18 cellular contexts compared by ENCODE assay signal in the genomic region with DNA sequence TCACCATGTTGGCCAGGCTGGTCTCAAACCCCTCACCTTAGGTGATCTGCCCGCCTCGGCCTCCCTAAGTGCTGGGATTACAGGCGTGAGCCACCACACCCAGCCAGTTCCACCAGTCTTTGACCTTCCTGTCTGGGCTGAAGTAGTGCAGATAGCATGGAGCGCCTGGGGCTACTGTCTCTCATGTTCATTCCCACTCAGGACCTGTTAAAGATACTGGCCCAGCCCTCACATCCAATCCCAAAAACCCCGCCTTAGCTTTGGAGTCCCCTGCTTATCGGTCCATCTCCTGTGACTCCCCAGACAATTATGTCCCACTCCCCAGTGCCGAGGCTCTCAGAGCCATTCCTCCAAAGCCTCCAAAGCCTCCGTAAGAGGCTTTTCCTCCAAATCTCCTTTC. TPM values are rescaled to one million over a fixed set of nuclear protein-coding genes. Genes with fewer than 3 reads are reported as not detected.
DNase-seq lines count a peak whose midpoint lies in the region; ATAC-seq and TF ChIP-seq lines count a peak whose summit lies in the region.
"Had no signal": no experiment of that assay in that cellular context is flagged by ENCODE, and none has a peak within 500 bp of the region (broad histone marks: within the 10 kb centered on the region; RNA-seq: fewer than 3 reads in every experiment).

No MANE protein-coding gene starts in this region.

- no peak for DNase-seq in activated CD4-positive, alpha-beta memory T cell treated with anti-CD3 and anti-CD28 coated beads for 36 hours
- no peak for DNase-seq in activated CD4-positive, alpha-beta memory T cell treated with anti-CD3 and anti-CD28 coated beads, Interleukin-2, amount 10 ng/mL, durations not matched to agents 7 days and 5 days
- DNase-seq in WERI-Rb-1, result peak; percentile 13
- no peak for DNase-seq in naive B cell
- no peak for DNase-seq in stimulated activated naive B cell treated with anti-CD40 and anti-IgM and Interleukin-4, amounts not matched to agents 10 μg/mL and 1 μg/mL and 100 μg/mL, for 72 hours
- no peak for DNase-seq in ascending aorta (ENCODE audit: low spot score in 2 of 2)
- DNase-seq in upper lobe of right lung, result no peak
- DNase-seq in D341Med (ENCODE audit: low spot score), result no peak
- DNase-seq: BE2C; CD8-positive, alpha-beta T cell; COR-L47; DND-41; GDM1; HCEC 1CT; HFFc6 had no signal

- no peak for TF ChIP-seq CTCF in WERI-Rb-1 (IDR thresholded peaks at IDR 0.05; ENCODE audit: low read depth, low read length)
- no peak for TF ChIP-seq CTCF in ascending aorta (IDR thresholded peaks at IDR 0.05)
- TF ChIP-seq CTCF in upper lobe of right lung (IDR thresholded peaks at IDR 0.05), result no peak

- H3K27me3 ChIP-seq in WERI-Rb-1 (ENCODE audit: insufficient read depth, low read depth, severe bottlenecking), result no peaks in the 10 kb centered on the region
- H3K27me3 ChIP-seq in ascending aorta, result no peaks in the 10 kb centered on the region
- no peaks in the 10 kb centered on the region for H3K27me3 ChIP-seq in upper lobe of right lung
- H3K27me3 ChIP-seq: BE2C had no signal

- H3K36me3 Mint-ChIP-seq in activated CD4-positive, alpha-beta memory T cell treated with anti-CD3 and anti-CD28 coated beads for 36 hours, result peaks cover 3% of the 10 kb centered on the region
- peaks cover 24% of the 10 kb centered on the region for H3K36me3 Mint-ChIP-seq in activated CD4-positive, alpha-beta memory T cell treated with anti-CD3 and anti-CD28 coated beads, Interleukin-2, amount 10 ng/mL, durations not matched to agents 7 days and 5 days (ENCODE audit: low read depth)
- peaks cover 12 to 20% of the 10 kb centered on the region in 2 donors for H3K36me3 Mint-ChIP-seq in naive B cell
- H3K36me3 Mint-ChIP-seq in stimulated activated naive B cell treated with anti-CD40 and anti-IgM and Interleukin-4, amounts not matched to agents 10 μg/mL and 1 μg/mL and 100 μg/mL, for 72 hours, result peaks cover 67 to 83% of the 10 kb centered on the region in 2 donors

- CTCF ChIA-PET in activated CD4-positive, alpha-beta memory T cell treated with anti-CD3 and anti-CD28 coated beads for 36 hours (lab: Charles Lee), result interaction anchor here (1.0 kb wide), 1 partner anchor 174 kb away, joined by 3 read pairs; no protein-coding TSS in a partner anchor
- CTCF ChIA-PET in activated CD4-positive, alpha-beta memory T cell treated with anti-CD3 and anti-CD28 coated beads, Interleukin-2, amount 10 ng/mL, durations not matched to agents 7 days and 5 days (lab: Charles Lee), result no interaction called here

- peaks cover 12% of the 10 kb centered on the region for H3K4me1 Mint-ChIP-seq in activated CD4-positive, alpha-beta memory T cell treated with anti-CD3 and anti-CD28 coated beads for 36 hours (ENCODE audit: low read depth)
- peaks cover 5% of the 10 kb centered on the region for H3K4me1 Mint-ChIP-seq in activated CD4-positive, alpha-beta memory T cell treated with anti-CD3 and anti-CD28 coated beads, Interleukin-2, amount 10 ng/mL, durations not matched to agents 7 days and 5 days
- H3K4me1 Mint-ChIP-seq in naive B cell, result peaks cover 41 to 69% (median 65%) of the 10 kb centered on the region in 3 donors
- H3K4me1 Mint-ChIP-seq in stimulated activated naive B cell treated with anti-CD40 and anti-IgM and Interleukin-4, amounts not matched to agents 10 μg/mL and 1 μg/mL and 100 μg/mL, for 72 hours, result peaks cover 50 to 73% of the 10 kb centered on the region in 2 donors

- H3K27ac ChIP-seq in WERI-Rb-1 (no peak overlapping the region), ascending aorta (no peak overlapping the region), upper lobe of right lung (no peak overlapping the region)

- H3K4me1 ChIP-seq in ascending aorta, result no peaks in the 10 kb centered on the region
- no peaks in the 10 kb centered on the region for H3K4me1 ChIP-seq in upper lobe of right lung

- intact Hi-C loops in activated CD4-positive, alpha-beta memory T cell treated with anti-CD3 and anti-CD28 coated beads for 36 hours (cut with micrococcal nuclease), result no loop called here
- intact Hi-C loops in ascending aorta (cut with DNase I) (no loop called here), upper lobe of right lung (cut with DNase I) (no loop called here)

- H3K27ac Mint-ChIP-seq in activated CD4-positive, alpha-beta memory T cell treated with anti-CD3 and anti-CD28 coated beads for 36 hours, result peak overlapping the region; percentile 15
- no peak overlapping the region for H3K27ac Mint-ChIP-seq in activated CD4-positive, alpha-beta memory T cell treated with anti-CD3 and anti-CD28 coated beads, Interleukin-2, amount 10 ng/mL, durations not matched to agents 7 days and 5 days
- H3K27ac Mint-ChIP-seq in naive B cell, result peak overlapping the region; percentile 42 to 99 (median 96)
- peak overlapping the region; percentile 89 for H3K27ac Mint-ChIP-seq in stimulated activated naive B cell treated with anti-CD40 and anti-IgM and Interleukin-4, amounts not matched to agents 10 μg/mL and 1 μg/mL and 100 μg/mL, for 72 hours
- H3K27ac Mint-ChIP-seq: CD8-positive, alpha-beta T cell; HFFc6 had no signal

- H3K9me3 Mint-ChIP-seq in activated CD4-positive, alpha-beta memory T cell treated with anti-CD3 and anti-CD28 coated beads for 36 hours, result no peaks in the 10 kb centered on the region
- no peaks in the 10 kb centered on the region for H3K9me3 Mint-ChIP-seq in activated CD4-positive, alpha-beta memory T cell treated with anti-CD3 and anti-CD28 coated beads, Interleukin-2, amount 10 ng/mL, durations not matched to agents 7 days and 5 days
- H3K9me3 Mint-ChIP-seq in naive B cell, result no peaks in the 10 kb centered on the region
- H3K9me3 Mint-ChIP-seq in stimulated activated naive B cell treated with anti-CD40 and anti-IgM and Interleukin-4, amounts not matched to agents 10 μg/mL and 1 μg/mL and 100 μg/mL, for 72 hours, result peaks cover 0 to 2% of the 10 kb centered on the region in 2 donors
- H3K9me3 Mint-ChIP-seq: CD14-positive monocyte; CD8-positive, alpha-beta T cell; HFFc6 had no signal

- H3K4me3 ChIP-seq in WERI-Rb-1 (ENCODE audit: low read depth, low read length) (no peak overlapping the region), ascending aorta (no peak overlapping the region), upper lobe of right lung (no peak overlapping the region)

- H3K9me3 ChIP-seq in WERI-Rb-1 (ENCODE audit: severe bottlenecking) (no peaks in the 10 kb centered on the region), ascending aorta (no peaks in the 10 kb centered on the region), upper lobe of right lung (no peaks in the 10 kb centered on the region)
- H3K9me3 ChIP-seq: BE2C had no signal

- H3K4me3 Mint-ChIP-seq in activated CD4-positive, alpha-beta memory T cell treated with anti-CD3 and anti-CD28 coated beads for 36 hours, result no peak overlapping the region
- H3K4me3 Mint-ChIP-seq in activated CD4-positive, alpha-beta memory T cell treated with anti-CD3 and anti-CD28 coated beads, Interleukin-2, amount 10 ng/mL, durations not matched to agents 7 days and 5 days, result no peak overlapping the region
- peak overlapping the region in 7 of 8 donors; percentile 0 to 89 (median 74) for H3K4me3 Mint-ChIP-seq in naive B cell
- H3K4me3 Mint-ChIP-seq in stimulated activated naive B cell treated with anti-CD40 and anti-IgM and Interleukin-4, amounts not matched to agents 10 μg/mL and 1 μg/mL and 100 μg/mL, for 72 hours, result peak overlapping the region; percentile 41 to 76
- H3K4me3 Mint-ChIP-seq: CD14-positive monocyte; CD8-positive, alpha-beta T cell; HFFc6 had no signal

- H3K27me3 Mint-ChIP-seq in activated CD4-positive, alpha-beta memory T cell treated with anti-CD3 and anti-CD28 coated beads for 36 hours, result no peaks in the 10 kb centered on the region
- H3K27me3 Mint-ChIP-seq in activated CD4-positive, alpha-beta memory T cell treated with anti-CD3 and anti-CD28 coated beads, Interleukin-2, amount 10 ng/mL, durations not matched to agents 7 days and 5 days, result no peaks in the 10 kb centered on the region
- H3K27me3 Mint-ChIP-seq in naive B cell, result no peaks in the 10 kb centered on the region
- no peaks in the 10 kb centered on the region for H3K27me3 Mint-ChIP-seq in stimulated activated naive B cell treated with anti-CD40 and anti-IgM and Interleukin-4, amounts not matched to agents 10 μg/mL and 1 μg/mL and 100 μg/mL, for 72 hours

- POLR2A ChIA-PET in activated CD4-positive, alpha-beta memory T cell treated with anti-CD3 and anti-CD28 coated beads for 36 hours (lab: Charles Lee), result no interaction called here
- POLR2A ChIA-PET in activated CD4-positive, alpha-beta memory T cell treated with anti-CD3 and anti-CD28 coated beads, Interleukin-2, amount 10 ng/mL, durations not matched to agents 7 days and 5 days (lab: Charles Lee), result no interaction called here

- ATAC-seq in naive B cell (ENCODE audit: low read depth in 2 of 2), result no peak
- ATAC-seq in stimulated activated naive B cell treated with anti-CD40 and anti-IgM and Interleukin-4, amounts not matched to agents 10 μg/mL and 1 μg/mL and 100 μg/mL, for 72 hours (replicated peaks), result no peak
- ATAC-seq in upper lobe of right lung, result no peak
- ATAC-seq: CD8-positive, alpha-beta T cell had no signal

- no peaks in the 10 kb centered on the region for H3K36me3 ChIP-seq in WERI-Rb-1
- H3K36me3 ChIP-seq in ascending aorta, result no peaks in the 10 kb centered on the region
- H3K36me3 ChIP-seq in upper lobe of right lung, result no peaks in the 10 kb centered on the region

RNA-seq across cellular contexts. Expression of gene CELA1, which starts 12.0 kb away (rescaled TPM):
- total RNA-seq in activated CD4-positive, alpha-beta memory T cell treated with anti-CD3 and anti-CD28 coated beads for 36 hours, result under 1 TPM in 1 of 2 experiments, not detected in 1; 0.24 TPM
- total RNA-seq in activated CD4-positive, alpha-beta memory T cell treated with anti-CD3 and anti-CD28 coated beads, Interleukin-2, amount 10 ng/mL, durations not matched to agents 7 days and 5 days, result not detected
- polyA plus RNA-seq in naive B cell (ENCODE audit: low read depth in 6 of 6), result not detected
- total RNA-seq in ascending aorta (not detected), upper lobe of right lung (not detected)
- total RNA-seq: A172, H4, HFFc6 had no signal

RNA-seq across cellular contexts. Expression of gene GALNT6, which starts 32.7 kb away (rescaled TPM):
- total RNA-seq in activated CD4-positive, alpha-beta memory T cell treated with anti-CD3 and anti-CD28 coated beads for 36 hours, result 10 to 100 TPM; 13.1 to 15.8 TPM
- total RNA-seq in activated CD4-positive, alpha-beta memory T cell treated with anti-CD3 and anti-CD28 coated beads, Interleukin-2, amount 10 ng/mL, durations not matched to agents 7 days and 5 days, result 10 to 100 TPM; 17.8 to 18.6 TPM
- 10 to 100 TPM in 5 of 6 donors, 1 to 10 TPM in 1; 3.3 to 25.6 (median 13.2) TPM for polyA plus RNA-seq in naive B cell (ENCODE audit: low read depth in 6 of 6)
- total RNA-seq in ascending aorta, result 67.2 TPM
- total RNA-seq in upper lobe of right lung, result 16.6 TPM

RNA-seq across cellular contexts. Expression of gene BIN2, which starts 34.5 kb away (rescaled TPM):
- 10 to 100 TPM; 59.1 to 64.6 TPM for total RNA-seq in activated CD4-positive, alpha-beta memory T cell treated with anti-CD3 and anti-CD28 coated beads for 36 hours
- 100 to 1,000 TPM; 206 to 214 TPM for total RNA-seq in activated CD4-positive, alpha-beta memory T cell treated with anti-CD3 and anti-CD28 coated beads, Interleukin-2, amount 10 ng/mL, durations not matched to agents 7 days and 5 days
- polyA plus RNA-seq in naive B cell (ENCODE audit: low read depth in 6 of 6), result 100 to 1,000 TPM in 2 of 6 donors, 10 to 100 TPM in 4; 74.2 to 140 (median 86.5) TPM
- 4.2 TPM for total RNA-seq in ascending aorta
- 26.1 TPM for total RNA-seq in upper lobe of right lung
- total RNA-seq: A172, H4, HFFc6 had no signal

Comparison
In these comparisons a context has a peak if more than half of its experiments do, and no peak if none do; other contexts are left out.
1. H3K4me3 Mint-ChIP-seq: peak in naive B cell (7 of 8) and stimulated activated naive B cell treated with anti-CD40 and anti-IgM and Interleukin-4, amounts not matched to agents 10 μg/mL and 1 μg/mL and 100 μg/mL, for 72 hours (2 of 2); none in activated CD4-positive, alpha-beta memory T cell treated with anti-CD3 and anti-CD28 coated beads for 36 hours (single experiment) and activated CD4-positive, alpha-beta memory T cell treated with anti-CD3 and anti-CD28 coated beads, Interleukin-2, amount 10 ng/mL, durations not matched to agents 7 days and 5 days (single experiment).